7 cellular contexts compared by ENCODE assay signal in the genomic region with DNA sequence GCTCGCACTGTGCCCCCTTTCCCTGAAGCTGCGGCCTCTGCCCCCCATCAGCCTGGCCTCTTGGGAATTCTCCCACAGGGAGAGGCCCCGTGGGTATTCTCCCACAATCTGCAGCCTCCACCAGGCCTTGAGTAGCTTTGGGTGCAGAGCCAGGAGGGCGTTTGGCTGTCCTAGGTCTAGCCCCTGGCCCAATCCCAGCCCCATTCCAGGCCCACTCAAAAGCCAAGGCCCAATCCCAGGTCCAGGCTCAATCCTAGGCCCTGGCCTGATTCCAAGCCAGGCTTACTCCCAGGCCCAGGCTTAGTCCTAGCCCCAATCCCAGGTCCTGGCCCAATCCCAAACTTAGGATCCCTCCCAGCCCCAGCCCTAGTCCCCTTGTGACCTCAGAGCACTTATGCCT.
"Had no signal": no experiment of that assay in that cellular context is flagged by ENCODE, and none has a peak within 500 bp of the region (broad histone marks: within the 10 kb centered on the region; RNA-seq: fewer than 3 reads in every experiment).

No MANE protein-coding gene starts in this region.

- H3K4me3 ChIP-seq: GM23338, HAP-1, K562 had no signal

- H3K4me2 ChIP-seq: GM23338 had no signal

- H3K4me1 Mint-ChIP-seq: GM23338 had no signal

- H3K36me3 ChIP-seq: HAP-1 had no signal

- H3K4me3 Mint-ChIP-seq: GM23338, HFFc6 had no signal

- H2AFZ ChIP-seq: GM23338 had no signal

- ATAC-seq: HCT116 had no signal

- H3K9me3 ChIP-seq: HAP-1 had no signal

- H3K27ac Mint-ChIP-seq: GM23338, HFFc6 had no signal

- H3K4me1 ChIP-seq: HAP-1 had no signal

- DNase-seq: HFFc6, IMR-90, KG1 had no signal

- H3K9me3 Mint-ChIP-seq: HFFc6 had no signal
